28 cellular contexts compared by ENCODE assay signal in genomic region chr10:106625761-106626160, GRCh38.
"Had no signal": no experiment of that assay in that cellular context is flagged by ENCODE, and none has a peak within 500 bp of the region (broad histone marks: within the 10 kb centered on the region; RNA-seq: fewer than 3 reads in every experiment).

No MANE protein-coding gene starts in this region.

- H3K27ac Mint-ChIP-seq: activated B cell treated with CpG ODN at 0.5 μM for 24 hours; activated CD8-positive, alpha-beta T cell treated with anti-CD3 and anti-CD28 coated beads for 36 hours; activated naive CD8-positive, alpha-beta T cell; activated T-helper 17 cell treated with anti-CD3 and anti-CD28 coated beads, Interleukin-2, amount 50 U/mL, for 72 hours; effector memory CD8-positive, alpha-beta T cell; T-helper 17 cell; T-helper 2 cell treated with Interferon-gamma antibody and Interleukin-4, amounts not matched to agents 5 μg/mL and 100 μg/mL, for 36 hours had no signal

- H3K27ac ChIP-seq: brain microvascular endothelial cell, coronary artery, esophagus squamous epithelium, gastroesophageal sphincter had no signal

- DNase-seq: activated B cell treated with CpG ODN at 0.5 μM for 24 hours; activated CD4-positive, alpha-beta T cell treated with anti-CD3 and anti-CD28 coated beads for 48 hours; activated CD4-positive, alpha-beta T cell treated with anti-CD3 and anti-CD28 coated beads, Interleukin-2, amount 50 U/mL, for 1 hour; activated CD4-positive, alpha-beta T cell treated with anti-CD3 and anti-CD28 coated beads, Interleukin-2, amount 50 U/mL, for 48 hours; activated CD8-positive, alpha-beta memory T cell treated with anti-CD3 and anti-CD28 coated beads for 24 hours; activated CD8-positive, alpha-beta T cell treated with anti-CD3 and anti-CD28 coated beads for 36 hours; activated effector memory CD4-positive, alpha-beta T cell treated with Interleukin-2 at 50 U/mL for 16 hours; activated gamma-delta T cell treated with Interleukin-2 at 50 U/mL for 16 hours; activated naive CD4-positive, alpha-beta T cell treated with anti-CD3 and anti-CD28 coated beads, Interleukin-2, amount 50 U/mL, for 16 hours; activated naive CD4-positive, alpha-beta T cell treated with Interleukin-2 at 50 U/mL for 16 hours; activated T-cell treated with anti-CD3 and anti-CD28 coated beads, Interleukin-2, amount 50 U/mL, for 4 hours; amniotic stem cell; brain microvascular endothelial cell; dermis blood vessel endothelial cell; effector CD4-positive, alpha-beta T cell; effector memory CD8-positive, alpha-beta T cell; erythroblast; esophagus squamous epithelium; foreskin melanocyte; head of caudate nucleus; T-helper 1 cell; T-helper 17 cell had no signal

- H3K4me3 ChIP-seq: coronary artery, esophagus squamous epithelium, gastroesophageal sphincter had no signal

- H3K4me1 ChIP-seq: esophagus squamous epithelium, gastroesophageal sphincter had no signal

- H3K4me3 Mint-ChIP-seq: activated B cell treated with CpG ODN at 0.5 μM for 24 hours; activated CD8-positive, alpha-beta T cell treated with anti-CD3 and anti-CD28 coated beads for 36 hours; activated naive CD8-positive, alpha-beta T cell; activated T-cell treated with anti-CD3 and anti-CD28 coated beads, Interleukin-2, amount 50 U/mL, for 4 hours; activated T-helper 17 cell treated with anti-CD3 and anti-CD28 coated beads, Interleukin-2, amount 50 U/mL, for 72 hours; central memory CD8-positive, alpha-beta T cell; effector memory CD8-positive, alpha-beta T cell; T-helper 17 cell; T-helper 2 cell treated with Interferon-gamma antibody and Interleukin-4, amounts not matched to agents 5 μg/mL and 100 μg/mL, for 36 hours had no signal

- H3K27me3 Mint-ChIP-seq: activated B cell treated with CpG ODN at 0.5 μM for 24 hours; central memory CD8-positive, alpha-beta T cell; effector memory CD8-positive, alpha-beta T cell had no signal

- H3K36me3 Mint-ChIP-seq: activated naive CD8-positive, alpha-beta T cell had no signal

- H3K9me3 Mint-ChIP-seq: activated B cell treated with CpG ODN at 0.5 μM for 24 hours; activated CD8-positive, alpha-beta T cell treated with anti-CD3 and anti-CD28 coated beads for 36 hours; activated T-cell treated with anti-CD3 and anti-CD28 coated beads, Interleukin-2, amount 50 U/mL, for 4 hours; activated T-helper 17 cell treated with anti-CD3 and anti-CD28 coated beads, Interleukin-2, amount 50 U/mL, for 72 hours; T-helper 2 cell treated with Interferon-gamma antibody and Interleukin-4, amounts not matched to agents 5 μg/mL and 100 μg/mL, for 36 hours had no signal

- H3K36me3 ChIP-seq: brain microvascular endothelial cell, esophagus squamous epithelium, gastroesophageal sphincter had no signal

- H3K27me3 ChIP-seq: brain microvascular endothelial cell had no signal

- H3K9me3 ChIP-seq: esophagus squamous epithelium, gastroesophageal sphincter had no signal

- H3K4me1 Mint-ChIP-seq: activated B cell treated with CpG ODN at 0.5 μM for 24 hours; activated T-helper 17 cell treated with anti-CD3 and anti-CD28 coated beads, Interleukin-2, amount 50 U/mL, for 72 hours; central memory CD8-positive, alpha-beta T cell; T-helper 17 cell had no signal
